In the genomic region with DNA sequence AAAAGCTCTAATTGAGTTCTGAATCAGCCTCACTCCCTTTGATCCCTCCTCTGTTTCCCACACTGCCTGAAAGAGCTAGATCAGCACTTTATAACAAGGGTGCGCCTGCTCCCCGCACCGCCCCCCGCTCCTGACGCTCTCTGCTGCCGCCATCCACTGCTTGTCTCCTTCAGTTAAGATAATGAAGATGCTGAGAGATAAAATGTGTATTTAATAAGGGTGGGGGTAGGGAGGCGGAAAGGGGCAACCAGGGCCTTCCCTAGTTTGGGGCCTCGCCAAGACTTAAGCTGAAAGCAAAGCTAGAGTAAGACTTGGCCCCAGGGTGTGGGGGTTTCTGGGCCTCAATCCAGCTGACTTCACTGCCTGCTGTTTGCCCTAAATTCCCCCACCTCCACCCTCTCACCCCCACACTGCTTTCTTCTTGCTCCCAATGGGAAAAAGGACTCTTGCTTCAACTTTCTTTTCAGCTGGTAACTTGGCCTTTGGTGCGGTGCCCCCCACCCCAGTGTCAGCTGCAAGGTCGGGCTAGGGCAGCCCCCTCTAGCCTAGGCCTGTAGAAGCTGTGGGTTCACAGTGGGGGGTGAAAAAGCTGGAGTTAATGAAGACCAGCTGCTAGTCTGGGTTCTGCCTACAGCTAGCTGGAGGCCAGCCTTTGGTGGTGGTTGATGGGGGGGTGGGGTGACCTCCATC, we compare ENCODE assay signal across 8 cellular contexts. TPM values are rescaled to one million over a fixed set of nuclear protein-coding genes. Genes with fewer than 3 reads are reported as not detected.
A peak's percentile ranks its signal among the peaks of the same experiment; 100 is the strongest.
DNase-seq lines count a peak whose midpoint lies in the region; ATAC-seq and TF ChIP-seq lines count a peak whose summit lies in the region.

No MANE protein-coding gene starts in this region.

- H3K36me3 Mint-ChIP-seq in immature natural killer cell = no peaks in the 10 kb centered on the region

- H3K36me3 ChIP-seq in trophoblast cell (ENCODE audit: control insufficient read depth in 1 of 2, insufficient read depth in 2 of 2, low read length in 2 of 2) (peaks cover 6 to 10% of the 10 kb centered on the region in 2 experiments), aorta (ENCODE audit: control insufficient read depth in 1 of 2, insufficient read depth in 2 of 2, low read length in 1 of 2) (no peaks in the 10 kb centered on the region)

- H3K4me1 Mint-ChIP-seq in immature natural killer cell = peaks cover 7 to 9% of the 10 kb centered on the region in 2 donors

- no peaks in the 10 kb centered on the region for H3K27me3 ChIP-seq in trophoblast cell (ENCODE audit: insufficient read depth, low read length)
- H3K27me3 ChIP-seq in aorta (ENCODE audit: control insufficient read depth in 1 of 2, insufficient read depth in 2 of 2, low read length in 1 of 2) = no peaks in the 10 kb centered on the region

- peaks cover 21 to 26% of the 10 kb centered on the region in 2 experiments for H3K4me1 ChIP-seq in trophoblast cell (ENCODE audit: control insufficient read depth in 1 of 2, insufficient read depth in 2 of 2, low read length in 2 of 2)
- H3K4me1 ChIP-seq in aorta (ENCODE audit: control insufficient read depth in 1 of 2, insufficient read depth in 2 of 2, low read length in 2 of 2) = peaks cover 3 to 5% of the 10 kb centered on the region in 2 donors

- H2BK5ac ChIP-seq in trophoblast cell (ENCODE audit: low read depth, low read length, poor library complexity) = no peak overlapping the region

- H2AK5ac ChIP-seq in trophoblast cell (ENCODE audit: low read length) = no peak overlapping the region

- CTCF ChIA-PET in GM10248 (lab: Yijun Ruan, JAX) = interaction anchor here (0.9 to 30.0 kb wide), 13 partner anchors 8 to 253 kb away, joined by 3 to 604 read pairs (median 3); partner anchors contain the start of gene GJD3

- H3K27me3 Mint-ChIP-seq in immature natural killer cell (ENCODE audit: low read depth in 3 of 3) = peaks cover 0 to 3% (median 0%) of the 10 kb centered on the region in 3 donors

- no peak overlapping the region for H3K23ac ChIP-seq in trophoblast cell (ENCODE audit: low read length)

- no peak for TF ChIP-seq CTCF in GM10248 (IDR thresholded peaks at IDR 0.05; ENCODE audit: control extremely low read depth, extremely low read depth, low read depth, missing control alignments)

- DNase-seq in GM10248 (ENCODE audit: extremely low spot score) (peak; percentile 23), NCI-H446 (lab: John Stamatoyannopoulos, UW) (peak; percentile 77 to 81), epidermal melanocyte (ENCODE audit: insufficient read length, low spot score) (peak; percentile 63), trophoblast cell (no peak), cerebellar cortex (ENCODE audit: low spot score) (no peak), immature natural killer cell (no peak), aorta (no peak)

- H4K91ac ChIP-seq in trophoblast cell (ENCODE audit: low read depth, low read length) = no peak overlapping the region

- H3K27ac Mint-ChIP-seq in immature natural killer cell = no peak overlapping the region

- no peaks in the 10 kb centered on the region for H3K9me3 Mint-ChIP-seq in immature natural killer cell

- H3K27ac ChIP-seq in trophoblast cell (ENCODE audit: low read depth, low read length) (no peak overlapping the region), aorta (ENCODE audit: low read depth in 1 of 2, low read length in 2 of 2) (no peak overlapping the region)

- no peak overlapping the region for H3K4me2 ChIP-seq in trophoblast cell (ENCODE audit: low read length)

- H2AFZ ChIP-seq in trophoblast cell (ENCODE audit: insufficient read depth, low read length, poor library complexity) = no peak overlapping the region

- no peak overlapping the region for H3K9ac ChIP-seq in trophoblast cell (ENCODE audit: low read length)

- intact Hi-C loops in aorta (cut with DNase I) = loop anchor here in 1 of 2 donors (10.0 kb wide), 1 partner anchor 108 kb away; the partner anchor contains the start of gene TOP2A

- H3K4me3 Mint-ChIP-seq in immature natural killer cell = no peak overlapping the region

- ATAC-seq in aorta (ENCODE audit: low FRiP score) (no peak), HG03457 (IDR thresholded peaks at IDR 0.05; ENCODE audit: unreplicated experiment) (no peak)

- H4K12ac ChIP-seq in trophoblast cell (ENCODE audit: low read depth, low read length) = no peak overlapping the region

- no peak overlapping the region for H4K8ac ChIP-seq in trophoblast cell (ENCODE audit: low read depth, low read length)

- H3K79me1 ChIP-seq in trophoblast cell (ENCODE audit: low read length) = peaks cover 4% of the 10 kb centered on the region

- no peaks in the 10 kb centered on the region for H3K79me2 ChIP-seq in trophoblast cell (ENCODE audit: control insufficient read depth, insufficient read depth, low read length, poor library complexity)

- POLR2A ChIA-PET in GM10248 (lab: Yijun Ruan, JAX) = interaction anchor here (0.6 kb wide), 1 partner anchor 19 kb away, joined by 3 read pairs; no protein-coding TSS in a partner anchor

- WGBS in trophoblast cell (ENCODE audit: extremely low coverage, insufficient coverage, insufficient read length) = no CpG with 5 or more reads among the region's 10 CpGs
- 74 to 79% methylated on average over 10 of the region's 10 CpGs for WGBS in aorta, 2 donors

- no peak overlapping the region for H3K4me3 ChIP-seq in trophoblast cell (ENCODE audit: low read depth, low read length)
- no peak overlapping the region for H3K4me3 ChIP-seq in aorta (ENCODE audit: low read length in 2 of 2)

- no peak overlapping the region for H2BK120ac ChIP-seq in trophoblast cell (ENCODE audit: insufficient read depth, low read length, poor library complexity)

- no peak overlapping the region for H2BK12ac ChIP-seq in trophoblast cell (ENCODE audit: low read length)

- H3K9me3 ChIP-seq in trophoblast cell (ENCODE audit: insufficient read depth, low read depth, low read length) (no peaks in the 10 kb centered on the region), aorta (ENCODE audit: control insufficient read depth, low read length) (no peaks in the 10 kb centered on the region)

- no peak overlapping the region for H3K14ac ChIP-seq in trophoblast cell (ENCODE audit: low read length)

- peak overlapping the region; percentile 30 for H3K18ac ChIP-seq in trophoblast cell (ENCODE audit: low read length)

- H3K4ac ChIP-seq in trophoblast cell (ENCODE audit: low read depth, low read length) = no peak overlapping the region

RNA-seq across cellular contexts. Expression of gene RARA, which starts 1.8 kb away (rescaled TPM):
- polyA plus RNA-seq in trophoblast cell (2013) = 15.0 and 15.5 TPM in 2 replicates
- polyA plus RNA-seq in immature natural killer cell (10 to 100 TPM in 1 of 3 donors, 1 to 10 TPM in 2; 4.6 to 12.1 (median 4.6) TPM), aorta (10 to 100 TPM; 10.6 to 25.6 TPM)
- total RNA-seq in aorta = 10 to 100 TPM; 52.7 to 88.3 TPM

RNA-seq across cellular contexts. Expression of gene CDC6, which starts 19.5 kb away (rescaled TPM):
- polyA plus RNA-seq in trophoblast cell (2013) = 90.5 and 96.3 TPM in 2 replicates
- 1 to 10 TPM in 2 of 3 donors, under 1 TPM in 1; 0.81 to 1.8 (median 1.5) TPM for polyA plus RNA-seq in immature natural killer cell
- 1 to 10 TPM; 1.7 to 2.5 TPM for total RNA-seq in aorta
- 1 to 10 TPM in 1 of 2 donors, under 1 TPM in 1; 0.38 to 1.6 TPM for polyA plus RNA-seq in aorta

RNA-seq across cellular contexts. Expression of gene GJD3, which starts 57.4 kb away (rescaled TPM):
- 1.4 and 2.0 TPM in 2 replicates for polyA plus RNA-seq in trophoblast cell (2013)
- polyA plus RNA-seq in immature natural killer cell = under 1 TPM in 2 of 3 donors, not detected in 1; 0.40 to 0.68 TPM
- 1 to 10 TPM; 1.8 to 2.2 TPM for total RNA-seq in aorta
- polyA plus RNA-seq in aorta = not detected

Comparison
In these comparisons a context has a peak if more than half of its experiments do, and no peak if none do; other contexts are left out.
1. DNase-seq: peak in GM10248 (single experiment), NCI-H446 (2 of 2) and epidermal melanocyte (single experiment); none in trophoblast cell (0 of 2), cerebellar cortex (single experiment), immature natural killer cell (0 of 3) and aorta (0 of 2).